In the genomic region with DNA sequence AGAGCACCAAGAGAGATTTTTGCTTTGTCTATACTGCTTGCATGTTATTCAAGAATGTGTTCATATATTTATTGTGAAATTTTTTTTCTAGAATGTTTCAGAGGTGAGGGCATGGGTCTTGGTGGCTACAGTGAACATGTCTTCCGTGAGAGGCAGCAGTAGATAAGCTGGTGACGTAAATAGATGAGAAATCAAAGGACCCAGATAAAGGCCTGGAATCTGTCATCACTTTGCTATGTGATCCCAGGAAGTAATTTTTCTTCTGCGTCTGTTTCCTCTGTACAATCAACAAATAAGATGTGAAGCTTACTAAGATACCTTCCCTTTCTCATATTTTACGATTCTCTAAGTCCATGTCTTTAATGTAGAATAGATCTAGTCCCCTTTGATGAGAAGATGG, we compare ENCODE assay signal across 22 cellular contexts.
DNase-seq lines count a peak whose midpoint lies in the region; ATAC-seq and TF ChIP-seq lines count a peak whose summit lies in the region.
"Had no signal": no experiment of that assay in that cellular context is flagged by ENCODE, and none has a peak within 500 bp of the region (broad histone marks: within the 10 kb centered on the region; RNA-seq: fewer than 3 reads in every experiment).

No MANE protein-coding gene starts in this region.

- H3K9me3 Mint-ChIP-seq in chondrocyte (ENCODE audit: low read depth): no peaks in the 10 kb centered on the region
- H3K9me3 Mint-ChIP-seq: activated naive CD8-positive, alpha-beta T cell treated with anti-CD3 and anti-CD28 coated beads, Interleukin-2, amount 50 U/mL, for 24 hours; activated T-helper 2 cell treated with anti-CD3 and anti-CD28 coated beads, Interferon-gamma antibody, Interleukin-2, Interleukin-4, amounts not matched to agents 10 μg/mL and 5 μg/mL and 100 μg/mL, durations not matched to agents 14 hours and 24 hours and 36 hours; endodermal cell; naive thymus-derived CD4-positive, alpha-beta T cell had no signal

- H3K4me2 ChIP-seq in mesenchymal stem cell (ENCODE audit: low read length, poor library complexity, severe bottlenecking): no peak overlapping the region

- no peak overlapping the region for H2BK12ac ChIP-seq in mesenchymal stem cell (ENCODE audit: low read length in 2 of 2)

- no peak overlapping the region for H3K27ac ChIP-seq in mesenchymal stem cell (ENCODE audit: low read length, poor library complexity, severe bottlenecking)
- H3K27ac ChIP-seq: parathyroid adenoma, suprapubic skin had no signal

- H2BK5ac ChIP-seq in mesenchymal stem cell (ENCODE audit: low read depth, low read length, poor library complexity, severe bottlenecking): no peak overlapping the region

- no peak overlapping the region for H2AK5ac ChIP-seq in mesenchymal stem cell (ENCODE audit: low read length, severe bottlenecking)

- H3K23ac ChIP-seq in mesenchymal stem cell (ENCODE audit: low read length in 2 of 2): no peak overlapping the region

- peaks cover 0 to 43% of the 10 kb centered on the region in 2 experiments for H3K27me3 ChIP-seq in mesenchymal stem cell (ENCODE audit: control insufficient read depth in 1 of 2, insufficient read depth in 1 of 2, low read length in 2 of 2)
- H3K27me3 ChIP-seq: suprapubic skin had no signal

- no peak overlapping the region for H3K4me3 ChIP-seq in cardiac fibroblast (replicated peaks in 1 of 2; ENCODE audit: low read depth in 2 of 2, low read length in 2 of 2)
- H3K4me3 ChIP-seq in mesenchymal stem cell (ENCODE audit: insufficient read depth in 1 of 2, low read depth in 1 of 2, low read length in 2 of 2): no peak overlapping the region
- H3K4me3 ChIP-seq: lung, suprapubic skin had no signal

- H4K91ac ChIP-seq in mesenchymal stem cell (ENCODE audit: low read length): no peak overlapping the region

- no peaks in the 10 kb centered on the region for H3K36me3 Mint-ChIP-seq in chondrocyte (ENCODE audit: low read depth)
- H3K36me3 Mint-ChIP-seq: activated CD8-positive, alpha-beta memory T cell treated with anti-CD3 and anti-CD28 coated beads, Interleukin-2, amount 10 ng/mL, durations not matched to agents 7 days and 5 days; naive thymus-derived CD4-positive, alpha-beta T cell had no signal

- no peak overlapping the region for H3K14ac ChIP-seq in mesenchymal stem cell (ENCODE audit: low read length in 2 of 2)

- peaks cover 20% of the 10 kb centered on the region for H3K4me1 Mint-ChIP-seq in chondrocyte (ENCODE audit: low read depth)
- H3K4me1 Mint-ChIP-seq: activated CD8-positive, alpha-beta memory T cell treated with anti-CD3 and anti-CD28 coated beads, Interleukin-2, amount 10 ng/mL, durations not matched to agents 7 days and 5 days; activated naive CD8-positive, alpha-beta T cell treated with anti-CD3 and anti-CD28 coated beads, Interleukin-2, amount 50 U/mL, for 24 hours; naive thymus-derived CD4-positive, alpha-beta T cell had no signal

- no peak overlapping the region for H2AFZ ChIP-seq in mesenchymal stem cell (ENCODE audit: low read depth, low read length)
- H2AFZ ChIP-seq: parathyroid adenoma had no signal

- WGBS in mesenchymal stem cell: 0% methylated on average over 1 of the region's 4 CpGs

- H3K4me3 Mint-ChIP-seq in chondrocyte (ENCODE audit: unreplicated experiment): no peak overlapping the region
- H3K4me3 Mint-ChIP-seq: activated CD8-positive, alpha-beta memory T cell treated with anti-CD3 and anti-CD28 coated beads, Interleukin-2, amount 10 ng/mL, durations not matched to agents 7 days and 5 days; activated naive CD8-positive, alpha-beta T cell treated with anti-CD3 and anti-CD28 coated beads, Interleukin-2, amount 50 U/mL, for 24 hours; endodermal cell; naive thymus-derived CD4-positive, alpha-beta T cell had no signal

- H2BK120ac ChIP-seq in mesenchymal stem cell (ENCODE audit: low read depth, low read length): no peak overlapping the region

- H3K4me1 ChIP-seq in mesenchymal stem cell (ENCODE audit: control insufficient read depth, insufficient read depth, low read depth, low read length): no peaks in the 10 kb centered on the region
- H3K4me1 ChIP-seq: parathyroid adenoma had no signal

- no peak overlapping the region for H3K27ac Mint-ChIP-seq in chondrocyte (ENCODE audit: unreplicated experiment)
- H3K27ac Mint-ChIP-seq: activated CD8-positive, alpha-beta memory T cell treated with anti-CD3 and anti-CD28 coated beads, Interleukin-2, amount 10 ng/mL, durations not matched to agents 7 days and 5 days; activated naive CD8-positive, alpha-beta T cell treated with anti-CD3 and anti-CD28 coated beads, Interleukin-2, amount 50 U/mL, for 24 hours; activated T-helper 2 cell treated with anti-CD3 and anti-CD28 coated beads, Interferon-gamma antibody, Interleukin-2, Interleukin-4, amounts not matched to agents 10 μg/mL and 5 μg/mL and 100 μg/mL, durations not matched to agents 14 hours and 24 hours and 36 hours; endodermal cell; naive thymus-derived CD4-positive, alpha-beta T cell had no signal

- H3K4ac ChIP-seq in mesenchymal stem cell (ENCODE audit: low read depth in 1 of 2, low read length in 2 of 2): no peak overlapping the region

- DNase-seq in EH (ENCODE audit: low read depth) (peak; percentile 53), NCI-H226 (peak; percentile 79), cardiac fibroblast (ENCODE audit: low read depth in 2 of 2) (peak; percentile 72 to 83), mesenchymal stem cell (peak; percentile 82), chondrocyte (ENCODE audit: low spot score) (no peak), NK-92 (lab: John Stamatoyannopoulos, UW; ENCODE audit: unreplicated experiment) (no peak), NCI-H82 treated with DMSO at 0.1 percent for 48 hours (lab: John Stamatoyannopoulos, UW; ENCODE audit: unreplicated experiment) (no peak)
- DNase-seq: activated CD4-positive, alpha-beta T cell treated with anti-CD3 and anti-CD28 coated beads for 1 hour; activated CD8-positive, alpha-beta memory T cell treated with anti-CD3 and anti-CD28 coated beads, Interleukin-2, amount 10 ng/mL, durations not matched to agents 7 days and 5 days; activated naive CD8-positive, alpha-beta T cell treated with anti-CD3 and anti-CD28 coated beads, Interleukin-2, amount 50 U/mL, for 24 hours; endodermal cell; naive thymus-derived CD4-positive, alpha-beta T cell; NCI-H1436 treated with DMSO at 0.1 percent for 48 hours; small intestine; stimulated activated CD4-positive, alpha-beta T cell treated with anti-CD3 and anti-CD28 coated beads, Interleukin-4, amount 100 ng/mL, for 4 hours; stimulated activated CD8-positive, alpha-beta memory T cell treated with anti-CD3 and anti-CD28 coated beads, Interleukin-4, amount 100 ng/mL, for 48 hours; T1000 had no signal

- no peak overlapping the region for H4K8ac ChIP-seq in mesenchymal stem cell (ENCODE audit: low read length)

- H2BK15ac ChIP-seq in mesenchymal stem cell (ENCODE audit: low read depth, poor library complexity, severe bottlenecking): no peak overlapping the region

- ATAC-seq in GM21825 (IDR thresholded peaks at IDR 0.05; ENCODE audit: unreplicated experiment): no peak
- ATAC-seq: activated CD8-positive, alpha-beta memory T cell treated with anti-CD3 and anti-CD28 coated beads, Interleukin-2, amount 10 ng/mL, durations not matched to agents 7 days and 5 days; activated naive CD8-positive, alpha-beta T cell treated with anti-CD3 and anti-CD28 coated beads, Interleukin-2, amount 50 U/mL, for 24 hours; naive thymus-derived CD4-positive, alpha-beta T cell had no signal

- H3K9ac ChIP-seq in mesenchymal stem cell (ENCODE audit: low read length): no peak overlapping the region
- H3K9ac ChIP-seq: parathyroid adenoma had no signal

- no peak for TF ChIP-seq CTCF in cardiac fibroblast (IDR thresholded peaks at IDR 0.05; ENCODE audit: low read depth, low read length)
- TF ChIP-seq CTCF in chondrocyte (IDR thresholded peaks at IDR 0.05): no peak

- no peaks in the 10 kb centered on the region for H3K9me3 ChIP-seq in mesenchymal stem cell (ENCODE audit: control insufficient read depth, low read length)
- H3K9me3 ChIP-seq: suprapubic skin had no signal

- no peaks in the 10 kb centered on the region for H3K36me3 ChIP-seq in mesenchymal stem cell (ENCODE audit: control insufficient read depth in 1 of 2, insufficient read depth in 2 of 2, low read depth in 1 of 2, low read length in 2 of 2)
- H3K36me3 ChIP-seq: suprapubic skin had no signal

- H3K79me1 ChIP-seq in mesenchymal stem cell (replicated peaks; ENCODE audit: low read length, poor library complexity, severe bottlenecking): no peaks in the 10 kb centered on the region

- no peaks in the 10 kb centered on the region for H3K27me3 Mint-ChIP-seq in chondrocyte (ENCODE audit: low read depth)
- H3K27me3 Mint-ChIP-seq: activated CD8-positive, alpha-beta memory T cell treated with anti-CD3 and anti-CD28 coated beads, Interleukin-2, amount 10 ng/mL, durations not matched to agents 7 days and 5 days; activated naive CD8-positive, alpha-beta T cell treated with anti-CD3 and anti-CD28 coated beads, Interleukin-2, amount 50 U/mL, for 24 hours had no signal

- H3K18ac ChIP-seq in mesenchymal stem cell (ENCODE audit: low read depth in 1 of 2, low read length in 2 of 2): no peak overlapping the region

Comparison
In these comparisons a context has a peak if more than half of its experiments do, and no peak if none do; other contexts are left out.
1. DNase-seq: peak in EH (single experiment), NCI-H226 (single experiment), cardiac fibroblast (2 of 2) and mesenchymal stem cell (single experiment); none in chondrocyte (single experiment), NK-92 (single experiment) and NCI-H82 treated with DMSO at 0.1 percent for 48 hours (single experiment).